In genomic region chr20:59042151-59042795, GRCh38 we compare ENCODE assay signal across 8 cellular contexts. TPM values are rescaled to one million over a fixed set of nuclear protein-coding genes. Genes with fewer than 3 reads are reported as not detected.
DNase-seq lines count a peak whose midpoint lies in the region; ATAC-seq and TF ChIP-seq lines count a peak whose summit lies in the region.

Gene PRELID3B (minus strand): TSS chr20:59042786. CDS start chr20:59042730, 56 bp downstream.

- H3K27ac ChIP-seq in CD4-positive, alpha-beta T cell (ENCODE audit: low read depth, low read length) = peak within 1 kb of the TSS; percentile 67
- H3K27ac ChIP-seq in SK-N-MC = peak within 1 kb of the TSS; percentile 54
- H3K27ac ChIP-seq in uterus = peak within 1 kb of the TSS; percentile 65 to 81

- H3K4me3 ChIP-seq in SK-N-MC (peak within 1 kb of the TSS; percentile 97), endocrine pancreas (ENCODE audit: control insufficient read depth, insufficient read depth, low read length) (peak within 1 kb of the TSS; percentile 67), uterus (peak within 1 kb of the TSS; percentile 64 to 75)

- no peaks in the 10 kb centered on the region for H3K9me3 Mint-ChIP-seq in CD4-positive, alpha-beta T cell
- no peaks in the 10 kb centered on the region for H3K9me3 Mint-ChIP-seq in mesothelial cell of epicardium

- H3K27me3 Mint-ChIP-seq in CD4-positive, alpha-beta T cell = no peaks in the 10 kb centered on the region
- no peaks in the 10 kb centered on the region for H3K27me3 Mint-ChIP-seq in mesothelial cell of epicardium (ENCODE audit: low read depth)

- peak within 1 kb of the TSS; percentile 91 for H3K27ac Mint-ChIP-seq in CD4-positive, alpha-beta T cell
- peak within 1 kb of the TSS; percentile 64 for H3K27ac Mint-ChIP-seq in mesothelial cell of epicardium

- peak in 1 of 10 experiments; percentile 1 for DNase-seq in CD4-positive, alpha-beta T cell
- DNase-seq in SK-N-MC (ENCODE audit: low read depth, low spot score) (no peak), mesothelial cell of epicardium (ENCODE audit: low spot score in 2 of 2, unreplicated experiment in 2 of 2) (no peak), uterus (no peak), putamen (ENCODE audit: low spot score) (no peak)

- no peaks in the 10 kb centered on the region for H3K27me3 ChIP-seq in CD4-positive, alpha-beta T cell (ENCODE audit: control insufficient read depth, insufficient read depth, low read length)
- H3K27me3 ChIP-seq in endocrine pancreas (ENCODE audit: control insufficient read depth, insufficient read depth, low read length) = no peaks in the 10 kb centered on the region
- H3K27me3 ChIP-seq in uterus = no peaks in the 10 kb centered on the region

- H3K36me3 Mint-ChIP-seq in CD4-positive, alpha-beta T cell (ENCODE audit: low read depth) = peaks cover 36% of the 10 kb centered on the region
- peaks cover 9% of the 10 kb centered on the region for H3K36me3 Mint-ChIP-seq in mesothelial cell of epicardium

- POLR2A ChIA-PET in CD4-positive, alpha-beta T cell (lab: Charles Lee) = interaction anchor here (0.9 to 4.1 kb wide), 10 partner anchors 10 to 211 kb away, joined by 3 to 67 read pairs (median 6); partner anchors contain the start of gene ATP5F1E

- peak within 1 kb of the TSS; percentile 92 for H3K4me3 Mint-ChIP-seq in CD4-positive, alpha-beta T cell
- peak within 1 kb of the TSS; percentile 84 for H3K4me3 Mint-ChIP-seq in mesothelial cell of epicardium

- CTCF ChIA-PET in CD4-positive, alpha-beta T cell (lab: Charles Lee) = interaction anchor here (1.3 kb wide), 1 partner anchor 46 kb away, joined by 5 read pairs; no protein-coding TSS in a partner anchor

- no peak for TF ChIP-seq POLR2A in uterus (IDR thresholded peaks at IDR 0.05)

- H3K9me3 ChIP-seq in CD4-positive, alpha-beta T cell (ENCODE audit: control insufficient read depth, low read length) = no peaks in the 10 kb centered on the region
- no peaks in the 10 kb centered on the region for H3K9me3 ChIP-seq in SK-N-MC (ENCODE audit: low read depth, low read length)
- H3K9me3 ChIP-seq in endocrine pancreas (ENCODE audit: control insufficient read depth, low read length) = no peaks in the 10 kb centered on the region
- no peaks in the 10 kb centered on the region for H3K9me3 ChIP-seq in uterus

- H3K9ac ChIP-seq in SK-N-MC (ENCODE audit: insufficient read length) = peak within 1 kb of the TSS; percentile 91
- H3K9ac ChIP-seq in endocrine pancreas (ENCODE audit: control insufficient read depth, insufficient read depth, low read length) = peak within 1 kb of the TSS; percentile 63

- intact Hi-C loops in CD4-positive, alpha-beta T cell (cut with DNase I, micrococcal nuclease) = loop anchor here (1.0 to 10.0 kb wide), 6 partner anchors 10 to 737 kb away; partner anchors contain the start of genes ATP5F1E (in 2 of the 2), STX16 (in 2 of the 2), NELFCD (in 1 of the 2) and RAB22A (in 1 of the 2)
- intact Hi-C loops in uterus (cut with DNase I; ENCODE audit: low total_unique reads) = no loop called here

- peaks cover 52% of the 10 kb centered on the region for H3K4me1 Mint-ChIP-seq in CD4-positive, alpha-beta T cell (ENCODE audit: low read depth)
- H3K4me1 Mint-ChIP-seq in mesothelial cell of epicardium = peaks cover 31% of the 10 kb centered on the region

- H3K4me1 ChIP-seq in endocrine pancreas (ENCODE audit: control insufficient read depth, insufficient read depth, low read length) (peaks cover 6% of the 10 kb centered on the region), uterus (no peaks in the 10 kb centered on the region)

- peak; percentile 3 for ATAC-seq in CD4-positive, alpha-beta T cell (ENCODE audit: poor library complexity)
- peak; percentile 23 for ATAC-seq in GM18873 (IDR thresholded peaks at IDR 0.05; ENCODE audit: low FRiP score, unreplicated experiment)
- ATAC-seq in HG03095 (IDR thresholded peaks at IDR 0.05; ENCODE audit: unreplicated experiment) = peak; percentile 30

- H3K36me3 ChIP-seq in SK-N-MC (ENCODE audit: insufficient read depth, low read length) (peaks cover 31% of the 10 kb centered on the region), endocrine pancreas (ENCODE audit: control insufficient read depth, insufficient read depth, low read length) (no peaks in the 10 kb centered on the region), uterus (no peaks in the 10 kb centered on the region)

- no peak for TF ChIP-seq CTCF in CD4-positive, alpha-beta T cell (IDR thresholded peaks at IDR 0.05)
- TF ChIP-seq CTCF in mesothelial cell of epicardium (IDR thresholded peaks at IDR 0.05; ENCODE audit: unreplicated experiment) (no peak), uterus (IDR thresholded peaks at IDR 0.05) (no peak)

RNA-seq across cellular contexts. Expression of gene PRELID3B, which starts in this region (rescaled TPM):
- 10 to 100 TPM; 55.8 to 59.1 TPM for total RNA-seq in CD4-positive, alpha-beta T cell
- total RNA-seq in mesothelial cell of epicardium = 44.9 to 45.5 TPM (median 45.2 TPM) in 3 replicates
- total RNA-seq in uterus = 10 to 100 TPM; 13.3 to 44.3 (median 31.9) TPM
